Comparison of ENCODE assay signal across 13 cellular contexts in genomic region chr6:113862112-113862511, GRCh38. TPM values are rescaled to one million over a fixed set of nuclear protein-coding genes. Genes with fewer than 3 reads are reported as not detected.
A peak's percentile ranks its signal among the peaks of the same experiment; 100 is the strongest.
DNase-seq lines count a peak whose midpoint lies in the region; ATAC-seq and TF ChIP-seq lines count a peak whose summit lies in the region.
"Had no signal": no experiment of that assay in that cellular context is flagged by ENCODE, and none has a peak within 500 bp of the region (broad histone marks: within the 10 kb centered on the region; RNA-seq: fewer than 3 reads in every experiment).

No MANE protein-coding gene starts in this region.

- TF ChIP-seq CTCF in dorsolateral prefrontal cortex (IDR thresholded peaks at IDR 0.05 in 54 of 56, conservative IDR thresholded peaks at IDR 0.05 in 2 of 56; ENCODE audit: low read depth in 1 of 56, partially characterized antibody in 56 of 56) (no peak), osteoblast (IDR thresholded peaks at IDR 0.05; ENCODE audit: extremely low read depth, low read depth, low read length) (no peak), transverse colon (IDR thresholded peaks at IDR 0.05) (no peak)
- TF ChIP-seq CTCF in activated CD8-positive, alpha-beta T cell treated with anti-CD3 and anti-CD28 coated beads for 36 hours (IDR thresholded peaks at IDR 0.05), result no peak
- TF ChIP-seq CTCF in CD4-positive, alpha-beta T cell (IDR thresholded peaks at IDR 0.05), result no peak

- H3K79me2 ChIP-seq in osteoblast (ENCODE audit: insufficient read depth, low read length), result peaks cover 59% of the 10 kb centered on the region

- H3K27ac Mint-ChIP-seq in activated CD8-positive, alpha-beta T cell treated with anti-CD3 and anti-CD28 coated beads for 36 hours, result no peak overlapping the region
- H3K27ac Mint-ChIP-seq in CD4-positive, alpha-beta T cell, result no peak overlapping the region
- H3K27ac Mint-ChIP-seq: immature natural killer cell had no signal

- intact Hi-C loops in dorsolateral prefrontal cortex (cut with DNase I), result no loop called here
- intact Hi-C loops in transverse colon (cut with DNase I; ENCODE audit: low total_unique reads), result no loop called here
- intact Hi-C loops in activated CD8-positive, alpha-beta T cell treated with anti-CD3 and anti-CD28 coated beads for 36 hours (cut with micrococcal nuclease), result no loop called here
- intact Hi-C loops in CD4-positive, alpha-beta T cell (cut with DNase I, micrococcal nuclease), result no loop called here

- H3K4me1 Mint-ChIP-seq in activated CD8-positive, alpha-beta T cell treated with anti-CD3 and anti-CD28 coated beads for 36 hours (ENCODE audit: low read depth), result peaks cover 14% of the 10 kb centered on the region
- H3K4me1 Mint-ChIP-seq in CD4-positive, alpha-beta T cell (ENCODE audit: low read depth), result peaks cover 5% of the 10 kb centered on the region

- H3K4me3 Mint-ChIP-seq in activated CD8-positive, alpha-beta T cell treated with anti-CD3 and anti-CD28 coated beads for 36 hours, result no peak overlapping the region
- no peak overlapping the region for H3K4me3 Mint-ChIP-seq in CD4-positive, alpha-beta T cell
- H3K4me3 Mint-ChIP-seq: immature natural killer cell had no signal

- H3K4me3 ChIP-seq in dorsolateral prefrontal cortex, result peak overlapping the region in 43 of 59 donors; percentile 2 to 94 (median 81)
- peak overlapping the region; percentile 90 for H3K4me3 ChIP-seq in osteoblast (ENCODE audit: insufficient read depth, low read length)
- no peak overlapping the region for H3K4me3 ChIP-seq in transverse colon
- H3K4me3 ChIP-seq: body of pancreas, suprapubic skin had no signal

- POLR2A ChIA-PET in activated CD8-positive, alpha-beta T cell treated with anti-CD3 and anti-CD28 coated beads for 36 hours (lab: Charles Lee), result no interaction called here
- POLR2A ChIA-PET in CD4-positive, alpha-beta T cell (lab: Charles Lee), result no interaction called here

- H3K9me3 ChIP-seq in osteoblast (ENCODE audit: low read depth, low read length) (no peaks in the 10 kb centered on the region), transverse colon (no peaks in the 10 kb centered on the region)
- H3K9me3 ChIP-seq in CD4-positive, alpha-beta T cell (ENCODE audit: control insufficient read depth, low read length), result no peaks in the 10 kb centered on the region
- H3K9me3 ChIP-seq: body of pancreas, Caco-2, suprapubic skin had no signal

- DNase-seq in Caki2 (ENCODE audit: low read depth) (peak; percentile 21), NCI-H1105 treated with DMSO at 0.1 percent for 48 hours (lab: John Stamatoyannopoulos, UW) (peak; percentile 29), dorsolateral prefrontal cortex (no peak), osteoblast (ENCODE audit: insufficient read length, low spot score, missing footprints) (no peak), transverse colon (no peak)
- no peak for DNase-seq in activated CD8-positive, alpha-beta T cell treated with anti-CD3 and anti-CD28 coated beads for 36 hours
- DNase-seq in CD4-positive, alpha-beta T cell, result no peak
- DNase-seq: body of pancreas, Caco-2, immature natural killer cell, NCI-H2107 had no signal

- TF ChIP-seq POLR2A in transverse colon (IDR thresholded peaks at IDR 0.05), result no peak

- CTCF ChIA-PET in activated CD8-positive, alpha-beta T cell treated with anti-CD3 and anti-CD28 coated beads for 36 hours (lab: Charles Lee), result no interaction called here
- CTCF ChIA-PET in CD4-positive, alpha-beta T cell (lab: Charles Lee), result no interaction called here

- peaks cover 14% of the 10 kb centered on the region for H4K20me1 ChIP-seq in osteoblast (ENCODE audit: insufficient read depth, low read length)

- no peaks in the 10 kb centered on the region for H3K27me3 ChIP-seq in dorsolateral prefrontal cortex
- H3K27me3 ChIP-seq in osteoblast (ENCODE audit: insufficient read depth, low read length), result no peaks in the 10 kb centered on the region
- H3K27me3 ChIP-seq in transverse colon, result no peaks in the 10 kb centered on the region
- peaks cover 41% of the 10 kb centered on the region for H3K27me3 ChIP-seq in CD4-positive, alpha-beta T cell (ENCODE audit: control insufficient read depth, insufficient read depth, low read length)
- H3K27me3 ChIP-seq: body of pancreas, suprapubic skin had no signal

- H3K36me3 Mint-ChIP-seq in activated CD8-positive, alpha-beta T cell treated with anti-CD3 and anti-CD28 coated beads for 36 hours (ENCODE audit: low read depth), result no peaks in the 10 kb centered on the region
- no peaks in the 10 kb centered on the region for H3K36me3 Mint-ChIP-seq in CD4-positive, alpha-beta T cell (ENCODE audit: low read depth)

- TF ChIP-seq EP300 in transverse colon (IDR thresholded peaks at IDR 0.05; ENCODE audit: low read depth), result no peak

- ATAC-seq in activated CD8-positive, alpha-beta T cell treated with anti-CD3 and anti-CD28 coated beads for 36 hours, result no peak
- ATAC-seq in CD4-positive, alpha-beta T cell (ENCODE audit: poor library complexity), result no peak
- no peak for ATAC-seq in HG02938 (IDR thresholded peaks at IDR 0.05; ENCODE audit: unreplicated experiment)
- ATAC-seq: body of pancreas had no signal

- H3K9me3 Mint-ChIP-seq in activated CD8-positive, alpha-beta T cell treated with anti-CD3 and anti-CD28 coated beads for 36 hours, result no peaks in the 10 kb centered on the region
- H3K9me3 Mint-ChIP-seq in CD4-positive, alpha-beta T cell, result no peaks in the 10 kb centered on the region

- H3K4me2 ChIP-seq in osteoblast (ENCODE audit: insufficient read depth, low read length), result peak overlapping the region; percentile 85

- H3K4me1 ChIP-seq in osteoblast (ENCODE audit: insufficient read depth, low read length) (peaks cover 9% of the 10 kb centered on the region), transverse colon (peaks cover 0 to 23% (median 4%) of the 10 kb centered on the region in 4 donors)
- H3K4me1 ChIP-seq: Caco-2 had no signal

- H3K36me3 ChIP-seq in osteoblast (ENCODE audit: insufficient read depth, low read length) (peaks cover 24% of the 10 kb centered on the region), transverse colon (no peaks in the 10 kb centered on the region)
- H3K36me3 ChIP-seq: suprapubic skin had no signal

- H3K27me3 Mint-ChIP-seq in activated CD8-positive, alpha-beta T cell treated with anti-CD3 and anti-CD28 coated beads for 36 hours, result peaks cover 34% of the 10 kb centered on the region
- peaks cover 63% of the 10 kb centered on the region for H3K27me3 Mint-ChIP-seq in CD4-positive, alpha-beta T cell

- H3K27ac ChIP-seq in dorsolateral prefrontal cortex (peak overlapping the region in 33 of 59 donors; percentile 0 to 98 (median 41)), osteoblast (ENCODE audit: low read depth, low read length) (no peak overlapping the region), transverse colon (peak overlapping the region in 2 of 4 donors; percentile 97 to 98)
- no peak overlapping the region for H3K27ac ChIP-seq in CD4-positive, alpha-beta T cell (ENCODE audit: low read depth, low read length)
- H3K27ac ChIP-seq: suprapubic skin had no signal

- no peak overlapping the region for H2AFZ ChIP-seq in osteoblast (ENCODE audit: low read length)

- in situ Hi-C loops in Caki2 (cut with HindIII; ENCODE audit: low pct_unique_long_range_greater_than_20kb, low sequenced_read_pairs) (no loop called here), transverse colon (cut with MboI; ENCODE audit: low pct_ligation_motif_present in 1 of 4, low pct_unique_long_range_greater_than_20kb in 1 of 4, low sequenced_read_pairs in 3 of 4) (loop anchor here in 3 of 4 donors (25.0 kb wide), 3 partner anchors 225 to 550 kb away; no protein-coding TSS in a partner anchor)

RNA-seq across cellular contexts. Expression of gene MARCKS, which starts 5.0 kb away (rescaled TPM):
- 43.4 and 48.6 TPM in 2 replicates for total RNA-seq in Caki2 (2014; rRNA removed; shearing (Covaris generic); ENCODE audit: low replicate concordance)
- 100 to 1,000 TPM in 31 of 120 experiments, 10 to 100 TPM in 89; 59.7 to 140 (median 92.6) TPM for total RNA-seq in dorsolateral prefrontal cortex
- total RNA-seq in osteoblast, result 535 and 570 TPM in 2 replicates
- 100 to 1,000 TPM in 2 of 4 donors, 10 to 100 TPM in 2; 64.2 to 118 (median 90.5) TPM for total RNA-seq in transverse colon
- under 1 TPM; 0.47 to 0.83 TPM for total RNA-seq in activated CD8-positive, alpha-beta T cell treated with anti-CD3 and anti-CD28 coated beads for 36 hours
- total RNA-seq in CD4-positive, alpha-beta T cell, result under 1 TPM; 0.63 to 0.70 TPM

Comparison
In these comparisons a context has a peak if more than half of its experiments do, and no peak if none do; other contexts are left out.
1. DNase-seq: peak in Caki2 (single experiment) and NCI-H1105 treated with DMSO at 0.1 percent for 48 hours (single experiment); none in dorsolateral prefrontal cortex (0 of 10), osteoblast (single experiment), transverse colon (single experiment), activated CD8-positive, alpha-beta T cell treated with anti-CD3 and anti-CD28 coated beads for 36 hours (single experiment) and CD4-positive, alpha-beta T cell (0 of 10).
2. H3K27ac ChIP-seq: peak in dorsolateral prefrontal cortex (33 of 59); none in osteoblast (single experiment) and CD4-positive, alpha-beta T cell (single experiment).
3. H3K4me3 ChIP-seq: peak in dorsolateral prefrontal cortex (43 of 59) and osteoblast (single experiment); none in transverse colon (0 of 4).
4. RNA of gene MARCKS, which starts 5.0 kb away (total RNA-seq): 535 to 570 TPM in osteoblast, 64.2 to 118 TPM in transverse colon, 59.7 to 140 TPM in dorsolateral prefrontal cortex and 43.4 to 48.6 TPM in Caki2; 0.47 to 0.83 TPM in activated CD8-positive, alpha-beta T cell treated with anti-CD3 and anti-CD28 coated beads for 36 hours and 0.63 to 0.70 TPM in CD4-positive, alpha-beta T cell; every median in the first group is over 10 times any median in the second.